In the genomic region with DNA sequence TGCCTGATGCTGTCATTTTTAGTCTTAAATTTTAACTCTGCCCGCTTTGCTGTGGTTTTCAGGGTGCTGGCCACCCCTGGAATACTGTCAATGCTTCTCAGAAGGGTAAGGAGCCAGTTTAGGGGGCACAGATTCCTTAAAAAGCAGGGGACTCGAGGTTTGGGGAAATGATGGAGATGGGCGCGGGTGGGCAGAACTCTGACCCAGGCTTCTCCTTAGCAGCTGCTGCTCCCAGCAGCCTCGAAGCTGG, we compare ENCODE assay signal across 8 cellular contexts. TPM values are rescaled to one million over a fixed set of nuclear protein-coding genes. Genes with fewer than 3 reads are reported as not detected.
DNase-seq lines count a peak whose midpoint lies in the region; ATAC-seq and TF ChIP-seq lines count a peak whose summit lies in the region.

No MANE protein-coding gene starts in this region.

- TF ChIP-seq POLR2A in esophagus squamous epithelium (IDR thresholded peaks at IDR 0.05): no peak

- peaks cover 65% of the 10 kb centered on the region for H3K4me1 ChIP-seq in CD8-positive, alpha-beta T cell (ENCODE audit: insufficient read depth, low read length)
- H3K4me1 ChIP-seq in Panc1 (ENCODE audit: control insufficient read depth, insufficient read depth, low read length) (peaks cover 49% of the 10 kb centered on the region), esophagus squamous epithelium (peaks cover 8 to 57% (median 13%) of the 10 kb centered on the region in 3 donors), psoas muscle (peaks cover 21% of the 10 kb centered on the region)

- H3K27me3 ChIP-seq in CD8-positive, alpha-beta T cell (ENCODE audit: insufficient read depth, low read length): no peaks in the 10 kb centered on the region
- no peaks in the 10 kb centered on the region for H3K27me3 ChIP-seq in Panc1 (ENCODE audit: control insufficient read depth, insufficient read depth, low read length)
- H3K27me3 ChIP-seq in esophagus squamous epithelium: no peaks in the 10 kb centered on the region
- H3K27me3 ChIP-seq in psoas muscle (ENCODE audit: insufficient read depth in 3 of 3, low read length in 2 of 3): no peaks in the 10 kb centered on the region

- no TSS peak for BruUV-seq in Panc1 (replicated peaks; lab: Mats Ljungman, UMichigan)

- no peaks in the 10 kb centered on the region for H3K27me3 Mint-ChIP-seq in CD8-positive, alpha-beta T cell (ENCODE audit: low read depth)

- intact Hi-C loops in CD8-positive, alpha-beta T cell (cut with DNase I, micrococcal nuclease): loop anchor here (1.0 to 10.0 kb wide), 5 partner anchors 10 to 287 kb away; a partner anchor contains a TSS
- intact Hi-C loops in Panc1 (cut with micrococcal nuclease; ENCODE audit: unreplicated experiment) (loop anchor here (10.0 kb wide), 1 partner anchor 213 kb away; no protein-coding TSS in a partner anchor), esophagus squamous epithelium (cut with DNase I) (no loop called here), psoas muscle (cut with DNase I) (loop anchor here in 1 of 2 donors (10.0 kb wide), 1 partner anchor 363 kb away; a partner anchor contains a TSS)

- peak overlapping the region; percentile 74 for H3K4me3 Mint-ChIP-seq in CD8-positive, alpha-beta T cell

- POLR2A ChIA-PET in CD8-positive, alpha-beta T cell (lab: Charles Lee): interaction anchor here (0.7 to 4.2 kb wide), 13 partner anchors 8 to 242 kb away, joined by 3 to 23 read pairs (median 5); a partner anchor contains a TSS
- POLR2A ChIA-PET in Panc1 (lab: Charles Lee): no interaction called here

- peak overlapping the region; percentile 38 for H3K4me3 ChIP-seq in CD8-positive, alpha-beta T cell (ENCODE audit: low read depth, low read length)
- H3K4me3 ChIP-seq in Panc1 (ENCODE audit: low read depth in 2 of 2, low read length in 2 of 2) (no peak overlapping the region), esophagus squamous epithelium (peak overlapping the region in 1 of 4 donors; percentile 39), psoas muscle (peak overlapping the region; percentile 51)

- TF ChIP-seq CTCF in CD8-positive, alpha-beta T cell (IDR thresholded peaks at IDR 0.05): no peak
- no peak for TF ChIP-seq CTCF in Panc1 (IDR thresholded peaks at IDR 0.05)
- TF ChIP-seq CTCF in esophagus squamous epithelium (IDR thresholded peaks at IDR 0.05): no peak
- TF ChIP-seq CTCF in psoas muscle (IDR thresholded peaks at IDR 0.05): no peak

- CTCF ChIA-PET in CD8-positive, alpha-beta T cell (lab: Charles Lee): interaction anchor here (0.6 to 22.7 kb wide), 29 partner anchors 8 to 345 kb away, joined by 3 to 672 read pairs (median 5); a partner anchor contains a TSS
- CTCF ChIA-PET in Panc1 (lab: Charles Lee): no interaction called here

- 31 to 33% methylated on average over 1 to 2 of the region's 5 CpGs for WGBS in esophagus squamous epithelium, 2 donors
- WGBS in psoas muscle, 3 donors: 4 to 15% (median 12%) methylated on average over 5 of the region's 5 CpGs

- H3K36me3 Mint-ChIP-seq in CD8-positive, alpha-beta T cell: peaks cover 59% of the 10 kb centered on the region

- H3K27ac Mint-ChIP-seq in CD8-positive, alpha-beta T cell: peak overlapping the region; percentile 86

- H3K27ac ChIP-seq in CD8-positive, alpha-beta T cell (ENCODE audit: low read depth, low read length): peak overlapping the region; percentile 31
- H3K27ac ChIP-seq in Panc1 (ENCODE audit: low read length) (peak overlapping the region; percentile 84), esophagus squamous epithelium (peak overlapping the region; percentile 53 to 85 (median 83)), psoas muscle (peak overlapping the region; percentile 88)

- in situ Hi-C loops in Panc1 (cut with HindIII; ENCODE audit: low pct_unique_long_range_greater_than_20kb, low sequenced_read_pairs): no loop called here

- ATAC-seq in CD8-positive, alpha-beta T cell: no peak
- no peak for ATAC-seq in Panc1
- peak in 1 of 4 donors; percentile 0 for ATAC-seq in psoas muscle
- ATAC-seq in HG03139 (IDR thresholded peaks at IDR 0.05; ENCODE audit: unreplicated experiment): no peak
- ATAC-seq in HG02840 (IDR thresholded peaks at IDR 0.05; ENCODE audit: low FRiP score, unreplicated experiment): no peak

- peaks cover 43% of the 10 kb centered on the region for H3K36me3 ChIP-seq in CD8-positive, alpha-beta T cell (ENCODE audit: insufficient read depth, low read length)
- H3K36me3 ChIP-seq in Panc1 (ENCODE audit: control insufficient read depth, insufficient read depth, low read length) (no peaks in the 10 kb centered on the region), esophagus squamous epithelium (peaks cover 19 to 96% (median 26%) of the 10 kb centered on the region in 3 donors), psoas muscle (ENCODE audit: insufficient read depth in 1 of 2, low read depth in 1 of 2) (peaks cover 4 to 78% of the 10 kb centered on the region in 2 donors)

- H3K4me1 Mint-ChIP-seq in CD8-positive, alpha-beta T cell (ENCODE audit: low read depth): peaks cover 66% of the 10 kb centered on the region

- no peak for DNase-seq in CD8-positive, alpha-beta T cell
- DNase-seq in Panc1 (ENCODE audit: low read depth, low spot score) (no peak), esophagus squamous epithelium (lab: John Stamatoyannopoulos, UW) (no peak), psoas muscle (no peak), NOMO-1 (lab: John Stamatoyannopoulos, UW; ENCODE audit: unreplicated experiment in 2 of 2) (no peak), NCI-H2196 (lab: John Stamatoyannopoulos, UW; ENCODE audit: unreplicated experiment) (no peak)

- H3K9me3 ChIP-seq in CD8-positive, alpha-beta T cell (ENCODE audit: low read length): no peaks in the 10 kb centered on the region
- H3K9me3 ChIP-seq in Panc1 (ENCODE audit: control insufficient read depth, insufficient read depth, low read depth, low read length) (no peaks in the 10 kb centered on the region), esophagus squamous epithelium (no peaks in the 10 kb centered on the region), psoas muscle (no peaks in the 10 kb centered on the region)

- H3K9me3 Mint-ChIP-seq in CD8-positive, alpha-beta T cell: no peaks in the 10 kb centered on the region

RNA-seq across cellular contexts. Expression of a gene that starts 23.7 kb away (rescaled TPM):
- 100 to 1,000 TPM; 300 to 319 TPM for total RNA-seq in CD8-positive, alpha-beta T cell
- total RNA-seq in Panc1 (2021; ENCODE audit: unreplicated experiment) (26.7 TPM), esophagus squamous epithelium (10 to 100 TPM in 3 of 4 donors, 1 to 10 TPM in 1; 7.3 to 34.3 (median 14.0) TPM), psoas muscle (10 to 100 TPM; 17.3 to 31.5 (median 23.9) TPM)
- polyA plus RNA-seq in Panc1 (2012; ENCODE audit: insufficient read length): 37.3 TPM
- 10 to 100 TPM in 2 of 3 donors, 1 to 10 TPM in 1; 8.1 to 12.5 (median 10.5) TPM for polyA plus RNA-seq in psoas muscle

RNA-seq across cellular contexts. Expression of a gene that starts 35.8 kb away (rescaled TPM):
- 10 to 100 TPM; 85.2 to 85.5 TPM for total RNA-seq in CD8-positive, alpha-beta T cell
- total RNA-seq in Panc1 (2021; ENCODE audit: unreplicated experiment): 102 TPM
- polyA plus RNA-seq in Panc1 (2012; ENCODE audit: insufficient read length): 66.5 TPM
- 10 to 100 TPM; 17.9 to 57.6 (median 19.5) TPM for total RNA-seq in esophagus squamous epithelium
- 10 to 100 TPM; 68.8 to 90.1 (median 81.6) TPM for total RNA-seq in psoas muscle
- polyA plus RNA-seq in psoas muscle: 10 to 100 TPM; 15.9 to 61.3 (median 40.2) TPM

Comparison
In these comparisons a context has a peak if more than half of its experiments do, and no peak if none do; other contexts are left out.
1. H3K27ac ChIP-seq: peak in every context shown above with its lines; median percentile 88 in psoas muscle; 84 in Panc1; 83 in esophagus squamous epithelium; 31 in CD8-positive, alpha-beta T cell.
2. H3K4me3 ChIP-seq: peak in CD8-positive, alpha-beta T cell (single experiment) and psoas muscle (single experiment); none in Panc1 (0 of 2).
3. RNA of a gene that starts 23.7 kb away (total RNA-seq): 300 to 319 TPM in CD8-positive, alpha-beta T cell; 26.7 TPM in Panc1 (single experiment), 17.3 to 31.5 TPM in psoas muscle and 7.3 to 34.3 TPM in esophagus squamous epithelium; every median in the first group is over 4 times any median in the second.